ENCODE assay signal across 1 cellular context in the genomic region with DNA sequence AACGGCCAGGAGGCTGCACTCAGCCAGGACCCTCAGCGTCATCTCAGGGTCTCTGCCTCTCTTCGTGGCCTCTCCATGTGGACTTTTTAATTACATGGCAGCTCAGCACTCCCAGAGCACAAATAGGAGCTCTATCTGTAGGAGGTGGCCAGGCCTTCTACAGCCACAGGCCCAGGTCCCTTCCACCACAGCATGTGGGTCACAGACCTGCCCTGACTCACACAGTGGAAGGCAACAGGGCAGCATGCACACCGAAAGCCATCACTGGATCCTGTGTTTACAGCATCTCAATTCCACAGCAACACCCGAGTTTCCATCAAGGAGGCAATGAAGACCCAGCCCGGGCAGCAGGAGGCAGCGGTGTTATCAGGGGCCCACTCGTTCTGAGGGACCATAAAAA.
TF ChIP-seq lines count a peak whose summit lies in the region.

No MANE protein-coding gene starts in this region.

TF ChIP-seq in K562, 482 proteins besides CTCF, POLR2A, EP300 and RAD21 (continued from another document):
- no peak for TF ChIP-seq TARDBP (IDR thresholded peaks at IDR 0.05)
- TF ChIP-seq, protein P1, sequence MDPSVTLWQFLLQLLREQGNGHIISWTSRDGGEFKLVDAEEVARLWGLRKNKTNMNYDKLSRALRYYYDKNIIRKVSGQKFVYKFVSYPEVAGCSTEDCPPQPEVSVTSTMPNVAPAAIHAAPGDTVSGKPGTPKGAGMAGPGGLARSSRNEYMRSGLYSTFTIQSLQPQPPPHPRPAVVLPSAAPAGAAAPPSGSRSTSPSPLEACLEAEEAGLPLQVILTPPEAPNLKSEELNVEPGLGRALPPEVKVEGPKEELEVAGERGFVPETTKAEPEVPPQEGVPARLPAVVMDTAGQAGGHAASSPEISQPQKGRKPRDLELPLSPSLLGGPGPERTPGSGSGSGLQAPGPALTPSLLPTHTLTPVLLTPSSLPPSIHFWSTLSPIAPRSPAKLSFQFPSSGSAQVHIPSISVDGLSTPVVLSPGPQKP (CRISPR knock-in tag; IDR thresholded peaks at IDR 0.05) = no peak
- no peak for TF ChIP-seq ZNF766 (CRISPR knock-in tag; conservative IDR thresholded peaks at IDR 0.05)
- no peak for TF ChIP-seq BCL6 (CRISPR knock-in tag; IDR thresholded peaks at IDR 0.05)
- no peak for TF ChIP-seq PCBP2 (IDR thresholded peaks at IDR 0.05; ENCODE audit: low read depth, low read length, poor library complexity, severe bottlenecking)
- no peak for TF ChIP-seq ZSCAN29 (IDR thresholded peaks at IDR 0.05)
- TF ChIP-seq, protein P2, sequence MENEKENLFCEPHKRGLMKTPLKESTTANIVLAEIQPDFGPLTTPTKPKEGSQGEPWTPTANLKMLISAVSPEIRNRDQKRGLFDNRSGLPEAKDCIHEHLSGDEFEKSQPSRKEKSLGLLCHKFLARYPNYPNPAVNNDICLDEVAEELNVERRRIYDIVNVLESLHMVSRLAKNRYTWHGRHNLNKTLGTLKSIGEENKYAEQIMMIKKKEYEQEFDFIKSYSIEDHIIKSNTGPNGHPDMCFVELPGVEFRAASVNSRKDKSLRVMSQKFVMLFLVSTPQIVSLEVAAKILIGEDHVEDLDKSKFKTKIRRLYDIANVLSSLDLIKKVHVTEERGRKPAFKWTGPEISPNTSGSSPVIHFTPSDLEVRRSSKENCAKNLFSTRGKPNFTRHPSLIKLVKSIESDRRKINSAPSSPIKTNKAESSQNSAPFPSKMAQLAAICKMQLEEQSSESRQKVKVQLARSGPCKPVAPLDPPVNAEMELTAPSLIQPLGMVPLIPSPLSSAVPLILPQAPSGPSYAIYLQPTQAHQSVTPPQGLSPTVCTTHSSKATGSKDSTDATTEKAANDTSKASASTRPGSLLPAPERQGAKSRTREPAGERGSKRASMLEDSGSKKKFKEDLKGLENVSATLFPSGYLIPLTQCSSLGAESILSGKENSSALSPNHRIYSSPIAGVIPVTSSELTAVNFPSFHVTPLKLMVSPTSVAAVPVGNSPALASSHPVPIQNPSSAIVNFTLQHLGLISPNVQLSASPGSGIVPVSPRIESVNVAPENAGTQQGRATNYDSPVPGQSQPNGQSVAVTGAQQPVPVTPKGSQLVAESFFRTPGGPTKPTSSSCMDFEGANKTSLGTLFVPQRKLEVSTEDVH (IDR thresholded peaks at IDR 0.05; ENCODE audit: low read depth, partially characterized antibody) = no peak
- no peak for TF ChIP-seq EWSR1 (IDR thresholded peaks at IDR 0.05; ENCODE audit: borderline replicate concordance, low read depth, partially characterized antibody)
- no peak for TF ChIP-seq ZNF408 (CRISPR knock-in tag; IDR thresholded peaks at IDR 0.05; ENCODE audit: low read depth)
- TF ChIP-seq POLR2AphosphoS2 (IDR thresholded peaks at IDR 0.05; ENCODE audit: low read length) = no peak
- TF ChIP-seq, protein P3, sequence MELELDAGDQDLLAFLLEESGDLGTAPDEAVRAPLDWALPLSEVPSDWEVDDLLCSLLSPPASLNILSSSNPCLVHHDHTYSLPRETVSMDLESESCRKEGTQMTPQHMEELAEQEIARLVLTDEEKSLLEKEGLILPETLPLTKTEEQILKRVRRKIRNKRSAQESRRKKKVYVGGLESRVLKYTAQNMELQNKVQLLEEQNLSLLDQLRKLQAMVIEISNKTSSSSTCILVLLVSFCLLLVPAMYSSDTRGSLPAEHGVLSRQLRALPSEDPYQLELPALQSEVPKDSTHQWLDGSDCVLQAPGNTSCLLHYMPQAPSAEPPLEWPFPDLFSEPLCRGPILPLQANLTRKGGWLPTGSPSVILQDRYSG (tag; conservative IDR thresholded peaks at IDR 0.05; ENCODE audit: low read depth) = 0 out of 2 replicates have a peak, but pooled peaks have one; percentile 34
- no peak for TF ChIP-seq ELF2 (CRISPR knock-in tag; IDR thresholded peaks at IDR 0.05)
- no peak for TF ChIP-seq MYC (IDR thresholded peaks at IDR 0.05; ENCODE audit: low read depth, low read length)
- no peak for TF ChIP-seq MYC (CRISPR knock-in tag; IDR thresholded peaks at IDR 0.05; ENCODE audit: borderline replicate concordance, low read depth)
- TF ChIP-seq, protein P4, sequence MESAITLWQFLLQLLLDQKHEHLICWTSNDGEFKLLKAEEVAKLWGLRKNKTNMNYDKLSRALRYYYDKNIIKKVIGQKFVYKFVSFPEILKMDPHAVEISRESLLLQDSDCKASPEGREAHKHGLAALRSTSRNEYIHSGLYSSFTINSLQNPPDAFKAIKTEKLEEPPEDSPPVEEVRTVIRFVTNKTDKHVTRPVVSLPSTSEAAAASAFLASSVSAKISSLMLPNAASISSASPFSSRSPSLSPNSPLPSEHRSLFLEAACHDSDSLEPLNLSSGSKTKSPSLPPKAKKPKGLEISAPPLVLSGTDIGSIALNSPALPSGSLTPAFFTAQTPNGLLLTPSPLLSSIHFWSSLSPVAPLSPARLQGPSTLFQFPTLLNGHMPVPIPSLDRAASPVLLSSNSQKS (CRISPR knock-in tag; IDR thresholded peaks at IDR 0.05) = no peak
- TF ChIP-seq ZNF561 (CRISPR knock-in tag; conservative IDR thresholded peaks at IDR 0.05) = no peak
- TF ChIP-seq HNRNPL (IDR thresholded peaks at IDR 0.05; ENCODE audit: low read depth, low read length) = no peak
- TF ChIP-seq, protein P5, sequence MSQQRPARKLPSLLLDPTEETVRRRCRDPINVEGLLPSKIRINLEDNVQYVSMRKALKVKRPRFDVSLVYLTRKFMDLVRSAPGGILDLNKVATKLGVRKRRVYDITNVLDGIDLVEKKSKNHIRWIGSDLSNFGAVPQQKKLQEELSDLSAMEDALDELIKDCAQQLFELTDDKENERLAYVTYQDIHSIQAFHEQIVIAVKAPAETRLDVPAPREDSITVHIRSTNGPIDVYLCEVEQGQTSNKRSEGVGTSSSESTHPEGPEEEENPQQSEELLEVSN (IDR thresholded peaks at IDR 0.05; ENCODE audit: borderline replicate concordance in 1 of 2, extremely low read depth in 1 of 2, insufficient read depth in 1 of 2, insufficient read length in 1 of 2, low read depth in 1 of 2, low read length in 1 of 2, poor library complexity in 1 of 2, severe bottlenecking in 1 of 2) = no peak
- TF ChIP-seq PTBP1 (IDR thresholded peaks at IDR 0.05; ENCODE audit: low read depth, low read length) = no peak
- TF ChIP-seq FOXA3 (CRISPR knock-in tag; conservative IDR thresholded peaks at IDR 0.05 in 1 of 2, IDR thresholded peaks at IDR 0.05 in 1 of 2) = peak in 1 of 2 experiments; percentile 53; a peak in 1 of 4 replicates
- TF ChIP-seq ZNF57 (CRISPR knock-in tag; IDR thresholded peaks at IDR 0.05) = no peak
- no peak for TF ChIP-seq FOXM1 (IDR thresholded peaks at IDR 0.05; ENCODE audit: low read depth)
- TF ChIP-seq FOXM1 (CRISPR knock-in tag; IDR thresholded peaks at IDR 0.05; ENCODE audit: low read depth) = no peak
- TF ChIP-seq, protein P6, sequence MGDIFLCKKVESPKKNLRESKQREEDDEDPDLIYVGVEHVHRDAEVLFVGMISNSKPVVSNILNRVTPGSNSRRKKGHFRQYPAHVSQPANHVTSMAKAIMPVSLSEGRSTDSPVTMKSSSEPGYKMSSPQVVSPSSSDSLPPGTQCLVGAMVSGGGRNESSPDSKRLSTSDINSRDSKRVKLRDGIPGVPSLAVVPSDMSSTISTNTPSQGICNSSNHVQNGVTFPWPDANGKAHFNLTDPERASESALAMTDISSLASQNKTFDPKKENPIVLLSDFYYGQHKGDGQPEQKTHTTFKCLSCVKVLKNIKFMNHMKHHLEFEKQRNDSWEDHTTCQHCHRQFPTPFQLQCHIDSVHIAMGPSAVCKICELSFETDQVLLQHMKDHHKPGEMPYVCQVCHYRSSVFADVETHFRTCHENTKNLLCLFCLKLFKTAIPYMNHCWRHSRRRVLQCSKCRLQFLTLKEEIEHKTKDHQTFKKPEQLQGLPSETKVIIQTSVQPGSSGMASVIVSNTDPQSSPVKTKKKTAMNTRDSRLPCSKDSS (IDR thresholded peaks at IDR 0.05; ENCODE audit: low read depth, partially characterized antibody) = no peak
- TF ChIP-seq CEBPB (tag; IDR thresholded peaks at IDR 0.05) = no peak
- no peak for TF ChIP-seq MAFF (IDR thresholded peaks at IDR 0.05; ENCODE audit: low read length)
- no peak for TF ChIP-seq ZNF507 (tag; conservative IDR thresholded peaks at IDR 0.05)
- TF ChIP-seq POLR3A (IDR thresholded peaks at IDR 0.05; ENCODE audit: borderline replicate concordance, extremely low read depth, insufficient read depth, insufficient read length) = no peak
- TF ChIP-seq PURB (CRISPR knock-in tag; IDR thresholded peaks at IDR 0.05; ENCODE audit: low read depth) = no peak
- TF ChIP-seq CBX2 (IDR thresholded peaks at IDR 0.05; ENCODE audit: insufficient read depth, low read length, poor library complexity, severe bottlenecking) = no peak
- TF ChIP-seq SMAD3 (CRISPR knock-in tag; conservative IDR thresholded peaks at IDR 0.05) = no peak
- TF ChIP-seq, protein P7, sequence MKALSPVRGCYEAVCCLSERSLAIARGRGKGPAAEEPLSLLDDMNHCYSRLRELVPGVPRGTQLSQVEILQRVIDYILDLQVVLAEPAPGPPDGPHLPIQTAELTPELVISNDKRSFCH (CRISPR knock-in tag; IDR thresholded peaks at IDR 0.05) = no peak
- TF ChIP-seq, protein P7 (tag; IDR thresholded peaks at IDR 0.05) = no peak
- TF ChIP-seq NR2C1 (IDR thresholded peaks at IDR 0.05) = no peak
- TF ChIP-seq NR2C1 (tag; IDR thresholded peaks at IDR 0.05) = no peak
- TF ChIP-seq ZKSCAN8 (CRISPR knock-in tag; IDR thresholded peaks at IDR 0.05) = peak; percentile 43; the same call in 1 of the 2 replicates
- no peak for TF ChIP-seq FOXK1 (CRISPR knock-in tag; IDR thresholded peaks at IDR 0.05; ENCODE audit: borderline replicate concordance)
- peak; percentile 15; the same call in 1 of the 2 replicates for TF ChIP-seq TEAD2 (tag; IDR thresholded peaks at IDR 0.05)
- no peak for TF ChIP-seq KLF1 (tag; IDR thresholded peaks at IDR 0.05)
- TF ChIP-seq, protein P8, sequence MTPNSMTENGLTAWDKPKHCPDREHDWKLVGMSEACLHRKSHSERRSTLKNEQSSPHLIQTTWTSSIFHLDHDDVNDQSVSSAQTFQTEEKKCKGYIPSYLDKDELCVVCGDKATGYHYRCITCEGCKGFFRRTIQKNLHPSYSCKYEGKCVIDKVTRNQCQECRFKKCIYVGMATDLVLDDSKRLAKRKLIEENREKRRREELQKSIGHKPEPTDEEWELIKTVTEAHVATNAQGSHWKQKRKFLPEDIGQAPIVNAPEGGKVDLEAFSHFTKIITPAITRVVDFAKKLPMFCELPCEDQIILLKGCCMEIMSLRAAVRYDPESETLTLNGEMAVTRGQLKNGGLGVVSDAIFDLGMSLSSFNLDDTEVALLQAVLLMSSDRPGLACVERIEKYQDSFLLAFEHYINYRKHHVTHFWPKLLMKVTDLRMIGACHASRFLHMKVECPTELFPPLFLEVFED (CRISPR knock-in tag; conservative IDR thresholded peaks at IDR 0.05) = no peak
- peak; percentile 46; the same call in 1 of the 2 replicates for TF ChIP-seq ZFX (CRISPR knock-in tag; IDR thresholded peaks at IDR 0.05)
- TF ChIP-seq YBX1 (IDR thresholded peaks at IDR 0.05) = no peak
- TF ChIP-seq HMG20A (CRISPR knock-in tag; conservative IDR thresholded peaks at IDR 0.05) = no peak
